Comparison of ENCODE assay signal across 24 cellular contexts in the genomic region with DNA sequence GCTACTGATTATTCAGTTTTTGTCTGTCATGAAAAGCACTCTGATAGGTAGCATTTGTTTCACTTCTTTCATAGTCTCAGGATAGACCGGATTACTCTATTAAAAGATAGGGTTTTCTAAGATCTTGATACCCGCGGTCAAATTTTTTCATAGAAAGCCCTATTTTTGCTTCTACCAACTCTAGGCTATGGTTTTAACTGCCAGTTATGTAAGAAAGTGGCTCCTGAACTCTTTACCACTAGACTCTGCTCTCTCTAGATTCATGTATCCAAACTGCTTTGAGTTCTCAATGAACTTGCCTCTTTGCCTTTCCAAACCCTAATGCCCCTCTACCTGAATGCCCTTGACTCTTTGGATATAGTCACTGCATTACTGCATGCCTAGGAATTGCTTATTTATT.
"Had no signal": no experiment of that assay in that cellular context is flagged by ENCODE, and none has a peak within 500 bp of the region (broad histone marks: within the 10 kb centered on the region; RNA-seq: fewer than 3 reads in every experiment).

No MANE protein-coding gene starts in this region.

- H3K36me3 ChIP-seq: adrenal gland, breast epithelium, SJSA1 had no signal

- H3K9me3 Mint-ChIP-seq: activated CD4-positive, alpha-beta T cell treated with anti-CD3 and anti-CD28 coated beads, Interleukin-2, amount 10 ng/mL, durations not matched to agents 24 days and 14 days; activated naive CD8-positive, alpha-beta T cell treated with anti-CD3 and anti-CD28 coated beads, Interleukin-2, amount 10 ng/mL, durations not matched to agents 7 days and 5 days; activated T-cell treated with anti-CD3 and anti-CD28 coated beads, Interleukin-2, amount 50 U/mL, for 4 hours; activated T-helper 17 cell treated with anti-CD3 and anti-CD28 coated beads, Interleukin-2, amount 50 U/mL, for 72 hours had no signal

- H3K27me3 Mint-ChIP-seq: activated CD4-positive, alpha-beta T cell treated with anti-CD3 and anti-CD28 coated beads, Interleukin-2, amount 10 ng/mL, durations not matched to agents 24 days and 14 days; activated CD8-positive, alpha-beta memory T cell treated with anti-CD3 and anti-CD28 coated beads, Interleukin-2, amount 10 ng/mL, durations not matched to agents 7 days and 5 days; activated naive CD8-positive, alpha-beta T cell treated with anti-CD3 and anti-CD28 coated beads, Interleukin-2, amount 10 ng/mL, durations not matched to agents 7 days and 5 days; activated T-helper 17 cell treated with anti-CD3 and anti-CD28 coated beads, Interleukin-2, amount 50 U/mL, for 72 hours had no signal

- H3K4me3 ChIP-seq: adrenal gland, breast epithelium, SJSA1 had no signal

- ATAC-seq: activated CD8-positive, alpha-beta memory T cell treated with anti-CD3 and anti-CD28 coated beads, Interleukin-2, amount 10 ng/mL, durations not matched to agents 7 days and 5 days; activated T-cell treated with anti-CD3 and anti-CD28 coated beads, Interleukin-2, amount 50 U/mL, for 4 hours; activated T-helper 17 cell treated with anti-CD3 and anti-CD28 coated beads, Interleukin-2, amount 50 U/mL, for 72 hours; PC-3; SK-N-SH treated with all-trans-retinoic acid at 6 μM for 48 hours had no signal

- H3K36me3 Mint-ChIP-seq: activated CD8-positive, alpha-beta memory T cell treated with anti-CD3 and anti-CD28 coated beads, Interleukin-2, amount 10 ng/mL, durations not matched to agents 7 days and 5 days had no signal

- H3K27ac Mint-ChIP-seq: activated CD8-positive, alpha-beta memory T cell treated with anti-CD3 and anti-CD28 coated beads, Interleukin-2, amount 10 ng/mL, durations not matched to agents 7 days and 5 days; activated naive CD8-positive, alpha-beta T cell treated with anti-CD3 and anti-CD28 coated beads, Interleukin-2, amount 10 ng/mL, durations not matched to agents 7 days and 5 days; activated T-helper 17 cell treated with anti-CD3 and anti-CD28 coated beads, Interleukin-2, amount 50 U/mL, for 72 hours had no signal

- H3K27me3 ChIP-seq: adrenal gland, breast epithelium, SJSA1 had no signal

- H3K9me3 ChIP-seq: adrenal gland, breast epithelium, SJSA1 had no signal

- H3K27ac ChIP-seq: adrenal gland, breast epithelium, SJSA1 had no signal

- H3K4me1 ChIP-seq: adrenal gland, breast epithelium, SJSA1 had no signal

- DNase-seq: activated CD4-positive, alpha-beta T cell treated with anti-CD3 and anti-CD28 coated beads for 1 hour; activated CD4-positive, alpha-beta T cell treated with anti-CD3 and anti-CD28 coated beads, Interleukin-2, amount 10 ng/mL, durations not matched to agents 24 days and 14 days; activated CD4-positive, alpha-beta T cell treated with anti-CD3 and anti-CD28 coated beads, Interleukin-2, amount 50 U/mL, for 48 hours; activated CD8-positive, alpha-beta memory T cell treated with anti-CD3 and anti-CD28 coated beads, Interleukin-2, amount 10 ng/mL, durations not matched to agents 7 days and 5 days; activated naive CD4-positive, alpha-beta T cell treated with anti-CD3 and anti-CD28 coated beads, Interleukin-2, amount 50 U/mL, for 16 hours; activated naive CD8-positive, alpha-beta T cell treated with anti-CD3 and anti-CD28 coated beads, Interleukin-2, amount 10 ng/mL, durations not matched to agents 7 days and 5 days; activated T-cell treated with anti-CD3 and anti-CD28 coated beads, Interleukin-2, amount 50 U/mL, for 4 hours; adrenal gland; aorta; caudate nucleus; NCI-H1105 treated with DMSO at 0.1 percent for 48 hours; NCI-H1436 treated with DMSO at 0.1 percent for 48 hours; NCI-H187; NCI-H2081; NCI-H510A treated with DMSO at 0.1 percent for 48 hours; NCI-H69; NK-92 treated with Interleukin-12 subunit alpha and Interleukin-12 subunit beta, amount 100 ng/mL, for 24 hours; PC-3; SHP77; SW 1271 had no signal

- H3K4me3 Mint-ChIP-seq: activated CD4-positive, alpha-beta T cell treated with anti-CD3 and anti-CD28 coated beads, Interleukin-2, amount 10 ng/mL, durations not matched to agents 24 days and 14 days; activated CD8-positive, alpha-beta memory T cell treated with anti-CD3 and anti-CD28 coated beads, Interleukin-2, amount 10 ng/mL, durations not matched to agents 7 days and 5 days; activated naive CD8-positive, alpha-beta T cell treated with anti-CD3 and anti-CD28 coated beads, Interleukin-2, amount 10 ng/mL, durations not matched to agents 7 days and 5 days; activated T-cell treated with anti-CD3 and anti-CD28 coated beads, Interleukin-2, amount 50 U/mL, for 4 hours; activated T-helper 17 cell treated with anti-CD3 and anti-CD28 coated beads, Interleukin-2, amount 50 U/mL, for 72 hours had no signal
